ENCODE assay signal across 28 cellular contexts in genomic region chr7:52877240-52877639, GRCh38.
"Had no signal": no experiment of that assay in that cellular context is flagged by ENCODE, and none has a peak within 500 bp of the region (broad histone marks: within the 10 kb centered on the region; RNA-seq: fewer than 3 reads in every experiment).

No MANE protein-coding gene starts in this region.

- H3K27ac ChIP-seq: brain microvascular endothelial cell, colonic mucosa, epithelial cell of prostate, esophagus squamous epithelium had no signal

- H3K9me3 ChIP-seq: colonic mucosa, esophagus squamous epithelium had no signal

- H3K4me3 ChIP-seq: colonic mucosa, esophagus squamous epithelium had no signal

- H3K4me1 ChIP-seq: colonic mucosa, esophagus squamous epithelium had no signal

- H3K36me3 ChIP-seq: brain microvascular endothelial cell, colonic mucosa, esophagus squamous epithelium had no signal

- H3K27me3 ChIP-seq: brain microvascular endothelial cell, colonic mucosa, esophagus squamous epithelium had no signal

- ATAC-seq: activated CD4-positive, alpha-beta T cell treated with anti-CD3 and anti-CD28 coated beads for 36 hours; activated CD8-positive, alpha-beta memory T cell treated with anti-CD3 and anti-CD28 coated beads, Interleukin-2, amount 10 ng/mL, durations not matched to agents 7 days and 5 days; activated CD8-positive, alpha-beta T cell treated with anti-CD3 and anti-CD28 coated beads, Interleukin-2, amount 10 ng/mL, durations not matched to agents 7 days and 5 days; activated naive CD4-positive, alpha-beta T cell treated with anti-CD3 and anti-CD28 coated beads, Interleukin-2, amount 50 U/mL, for 72 hours; T-cell; T-helper 17 cell had no signal

- DNase-seq: activated CD4-positive, alpha-beta memory T cell treated with anti-CD3 and anti-CD28 coated beads for 36 hours; activated CD4-positive, alpha-beta T cell treated with anti-CD3 and anti-CD28 coated beads for 36 hours; activated CD4-positive, alpha-beta T cell treated with anti-CD3 and anti-CD28 coated beads, Interleukin-2, amount 10 ng/mL, durations not matched to agents 24 days and 14 days; activated CD4-positive, CD25-positive, alpha-beta regulatory T cell; activated CD4-positive, CD25-positive, alpha-beta regulatory T cell treated with anti-CD3 and anti-CD28 coated beads, Interleukin-2, amount 50 U/mL, for 72 hours; activated CD8-positive, alpha-beta memory T cell treated with anti-CD3 and anti-CD28 coated beads, Interleukin-2, amount 10 ng/mL, durations not matched to agents 7 days and 5 days; activated CD8-positive, alpha-beta memory T cell treated with anti-CD3 and anti-CD28 coated beads, Interleukin-2, amount 50 U/mL, for 4 hours; activated CD8-positive, alpha-beta T cell treated with anti-CD3 and anti-CD28 coated beads, Interleukin-2, amount 10 ng/mL, durations not matched to agents 7 days and 5 days; activated gamma-delta T cell; activated naive CD4-positive, alpha-beta T cell; activated naive CD4-positive, alpha-beta T cell treated with anti-CD3 and anti-CD28 coated beads, Interleukin-2, amount 10 ng/mL, durations not matched to agents 7 days and 5 days; activated naive CD8-positive, alpha-beta T cell treated with anti-CD3 and anti-CD28 coated beads, Interleukin-2, amount 10 ng/mL, durations not matched to agents 7 days and 5 days; activated T-cell treated with anti-CD3 and anti-CD28 coated beads, Interleukin-2, amount 50 U/mL, for 1 hour; activated T-cell treated with anti-CD3 and anti-CD28 coated beads, Interleukin-2, amount 50 U/mL, for 48 hours; brain microvascular endothelial cell; caudate nucleus; cerebellar nuclear complex; colonic mucosa; effector CD8-positive, alpha-beta T cell; esophagus squamous epithelium; foreskin melanocyte; head of caudate nucleus; SW 1271; T-cell; T-helper 17 cell; T1000 had no signal
